ENCODE assay signal across 24 cellular contexts in the genomic region with DNA sequence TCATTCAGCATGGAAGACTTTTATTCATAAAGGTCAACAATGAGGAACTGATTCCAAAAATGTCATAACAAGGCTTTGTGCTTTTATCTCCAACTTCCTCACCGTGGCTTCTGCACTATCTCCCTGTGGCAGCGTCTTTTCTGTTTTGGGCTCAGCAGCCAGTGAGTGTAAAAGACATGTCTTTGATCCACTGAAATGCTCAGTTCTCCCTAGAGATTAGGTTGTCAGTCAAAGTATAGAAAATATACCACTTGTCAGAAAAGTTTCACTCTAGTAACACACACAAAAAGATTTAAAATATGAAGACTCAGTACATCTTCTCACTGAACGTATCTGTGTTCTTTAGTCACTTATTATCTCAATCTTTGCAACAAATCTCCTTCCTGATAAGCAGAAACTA.
"Had no signal": no experiment of that assay in that cellular context is flagged by ENCODE, and none has a peak within 500 bp of the region (broad histone marks: within the 10 kb centered on the region; RNA-seq: fewer than 3 reads in every experiment).

No MANE protein-coding gene starts in this region.

- H3K27ac Mint-ChIP-seq: activated CD4-positive, alpha-beta T cell treated with anti-CD3 and anti-CD28 coated beads, Interleukin-2, amount 10 ng/mL, durations not matched to agents 7 days and 5 days; activated CD8-positive, alpha-beta T cell treated with anti-CD3 and anti-CD28 coated beads, Interleukin-2, amount 10 ng/mL, durations not matched to agents 7 days and 5 days; immature natural killer cell; stimulated activated naive CD8-positive, alpha-beta T cell treated with anti-CD3 and anti-CD28 coated beads, Interleukin-15, amount 100 ng/mL, for 72 hours; T-helper 2 cell treated with Interferon-gamma antibody and Interleukin-4, amounts not matched to agents 5 μg/mL and 100 μg/mL, for 36 hours had no signal

- H3K4me1 Mint-ChIP-seq: activated CD4-positive, alpha-beta T cell treated with anti-CD3 and anti-CD28 coated beads, Interleukin-2, amount 10 ng/mL, durations not matched to agents 7 days and 5 days; immature natural killer cell; neural crest cell; stimulated activated naive CD8-positive, alpha-beta T cell treated with anti-CD3 and anti-CD28 coated beads, Interleukin-15, amount 100 ng/mL, for 72 hours had no signal

- H3K4me3 Mint-ChIP-seq: activated CD4-positive, alpha-beta T cell treated with anti-CD3 and anti-CD28 coated beads, Interleukin-2, amount 10 ng/mL, durations not matched to agents 7 days and 5 days; activated CD8-positive, alpha-beta T cell treated with anti-CD3 and anti-CD28 coated beads, Interleukin-2, amount 10 ng/mL, durations not matched to agents 7 days and 5 days; activated T-cell treated with anti-CD3 and anti-CD28 coated beads, Interleukin-2, amount 50 U/mL, for 4 hours; immature natural killer cell; neural crest cell; stimulated activated naive CD8-positive, alpha-beta T cell treated with anti-CD3 and anti-CD28 coated beads, Interleukin-15, amount 100 ng/mL, for 72 hours; T-helper 2 cell treated with Interferon-gamma antibody and Interleukin-4, amounts not matched to agents 5 μg/mL and 100 μg/mL, for 36 hours had no signal

- H3K27me3 ChIP-seq: ascending aorta, gastroesophageal sphincter, heart right ventricle, ovary, right lobe of liver, suprapubic skin, transverse colon, uterus had no signal

- ATAC-seq: activated CD4-positive, CD25-positive, alpha-beta regulatory T cell treated with anti-CD3 and anti-CD28 coated beads, Interleukin-2, amount 50 U/mL, for 24 hours; activated CD8-positive, alpha-beta T cell treated with anti-CD3 and anti-CD28 coated beads, Interleukin-2, amount 10 ng/mL, durations not matched to agents 7 days and 5 days; activated T-cell treated with anti-CD3 and anti-CD28 coated beads, Interleukin-2, amount 50 U/mL, for 4 hours; gastroesophageal sphincter; heart right ventricle; left ventricle myocardium superior; right lobe of liver; stimulated activated naive CD8-positive, alpha-beta T cell treated with anti-CD3 and anti-CD28 coated beads, Interleukin-15, amount 100 ng/mL, for 72 hours had no signal

- H3K27ac ChIP-seq: ascending aorta, coronary artery, gastroesophageal sphincter, heart right ventricle, ovary, right lobe of liver, suprapubic skin, transverse colon, uterus had no signal

- H3K4me1 ChIP-seq: ascending aorta, gastroesophageal sphincter, heart right ventricle, right lobe of liver, suprapubic skin, transverse colon, uterus had no signal

- H3K36me3 Mint-ChIP-seq: immature natural killer cell had no signal

- DNase-seq: activated CD4-positive, alpha-beta T cell treated with anti-CD3 and anti-CD28 coated beads, Interleukin-2, amount 10 ng/mL, durations not matched to agents 7 days and 5 days; activated CD8-positive, alpha-beta memory T cell treated with anti-CD3 and anti-CD28 coated beads, Interleukin-2, amount 50 U/mL, for 4 hours; activated CD8-positive, alpha-beta T cell treated with anti-CD3 and anti-CD28 coated beads, Interleukin-2, amount 10 ng/mL, durations not matched to agents 7 days and 5 days; activated naive CD4-positive, alpha-beta T cell treated with anti-CD3 and anti-CD28 coated beads, Interleukin-2, amount 50 U/mL, for 16 hours; activated T-cell treated with anti-CD3 and anti-CD28 coated beads, Interleukin-2, amount 50 U/mL, for 4 hours; heart right ventricle; immature natural killer cell; kidney glomerular epithelial cell; left ventricle myocardium superior; ovary; right lobe of liver; small intestine; stimulated activated CD4-positive, alpha-beta T cell treated with anti-CD3 and anti-CD28 coated beads, Interleukin-15, amount 100 ng/mL, for 24 hours; stimulated activated CD4-positive, alpha-beta T cell treated with anti-CD3 and anti-CD28 coated beads, Interleukin-2, amount 100 ng/mL, for 48 hours; stimulated activated naive CD8-positive, alpha-beta T cell treated with anti-CD3 and anti-CD28 coated beads, Interleukin-15, amount 100 ng/mL, for 72 hours; transverse colon; uterus had no signal

- H3K9me3 ChIP-seq: ascending aorta, gastroesophageal sphincter, ovary, right lobe of liver, suprapubic skin, transverse colon, uterus had no signal

- H3K27me3 Mint-ChIP-seq: activated CD4-positive, alpha-beta T cell treated with anti-CD3 and anti-CD28 coated beads, Interleukin-2, amount 10 ng/mL, durations not matched to agents 7 days and 5 days; stimulated activated naive CD8-positive, alpha-beta T cell treated with anti-CD3 and anti-CD28 coated beads, Interleukin-15, amount 100 ng/mL, for 72 hours had no signal

- H3K4me3 ChIP-seq: ascending aorta, coronary artery, gastroesophageal sphincter, heart right ventricle, ovary, right lobe of liver, suprapubic skin, transverse colon, uterus had no signal

- H3K36me3 ChIP-seq: ascending aorta, gastroesophageal sphincter, heart right ventricle, ovary, right lobe of liver, suprapubic skin, transverse colon, uterus had no signal

- H3K9me3 Mint-ChIP-seq: neural crest cell had no signal
